26 cellular contexts compared by ENCODE assay signal in the genomic region with DNA sequence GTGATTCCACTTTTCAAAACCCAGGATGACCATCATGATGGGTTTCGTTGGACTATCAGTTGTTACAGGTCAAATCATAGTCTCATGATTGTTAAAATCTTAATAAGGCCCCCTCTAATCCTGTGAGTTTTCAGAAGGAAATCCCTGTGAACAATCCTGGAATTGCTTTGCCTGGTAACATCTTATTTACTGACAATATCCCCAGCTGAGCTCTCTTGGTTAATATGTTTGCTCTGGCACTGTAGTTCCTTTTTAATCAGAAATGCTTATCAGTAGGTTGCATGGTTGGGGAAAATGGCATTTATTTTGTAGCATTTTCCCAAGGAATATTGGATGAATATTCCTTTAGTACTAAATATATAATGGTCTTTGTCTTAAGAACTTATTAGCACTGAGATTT.
"Had no signal": no experiment of that assay in that cellular context is flagged by ENCODE, and none has a peak within 500 bp of the region (broad histone marks: within the 10 kb centered on the region; RNA-seq: fewer than 3 reads in every experiment).

No MANE protein-coding gene starts in this region.

- ATAC-seq: activated CD8-positive, alpha-beta memory T cell treated with anti-CD3 and anti-CD28 coated beads, Interleukin-2, amount 10 ng/mL, durations not matched to agents 7 days and 5 days; K562; SK-N-SH treated with all-trans-retinoic acid at 6 μM for 48 hours had no signal

- H3K4me1 Mint-ChIP-seq: activated B cell treated with CpG ODN at 0.5 μM for 24 hours; activated CD4-positive, alpha-beta T cell treated with anti-CD3 and anti-CD28 coated beads, Interleukin-2, amount 10 ng/mL, durations not matched to agents 24 days and 14 days; activated CD8-positive, alpha-beta memory T cell treated with anti-CD3 and anti-CD28 coated beads, Interleukin-2, amount 10 ng/mL, durations not matched to agents 7 days and 5 days; activated naive CD4-positive, alpha-beta T cell treated with anti-CD3 and anti-CD28 coated beads, Interleukin-2, amount 50 U/mL, for 24 hours had no signal

- H3K36me3 ChIP-seq: Peyer's patch, SJSA1 had no signal

- H3K27ac ChIP-seq: Peyer's patch, SJSA1 had no signal

- H3K4me1 ChIP-seq: SJSA1 had no signal

- H3K27ac Mint-ChIP-seq: activated B cell treated with CpG ODN at 0.5 μM for 24 hours; activated CD4-positive, alpha-beta T cell treated with anti-CD3 and anti-CD28 coated beads, Interleukin-2, amount 10 ng/mL, durations not matched to agents 24 days and 14 days; activated CD8-positive, alpha-beta memory T cell treated with anti-CD3 and anti-CD28 coated beads, Interleukin-2, amount 10 ng/mL, durations not matched to agents 7 days and 5 days; activated naive CD4-positive, alpha-beta T cell treated with anti-CD3 and anti-CD28 coated beads, Interleukin-2, amount 50 U/mL, for 24 hours; activated T-cell treated with anti-CD3 and anti-CD28 coated beads, Interleukin-2, amount 50 U/mL, for 24 hours; activated T-helper 1 cell treated with anti-CD3 and anti-CD28 coated beads, Interleukin-12 subunit alpha, Interleukin-12 subunit beta, Interleukin-2, Interleukin-4 antibody, amounts not matched to agents 30 ng/mL and 10 ng/mL and 1 ng/mL, durations not matched to agents 14 hours and 24 hours and 36 hours had no signal

- H3K4me3 Mint-ChIP-seq: activated B cell treated with CpG ODN at 0.5 μM for 24 hours; activated CD4-positive, alpha-beta T cell treated with anti-CD3 and anti-CD28 coated beads, Interleukin-2, amount 10 ng/mL, durations not matched to agents 24 days and 14 days; activated CD8-positive, alpha-beta memory T cell treated with anti-CD3 and anti-CD28 coated beads, Interleukin-2, amount 10 ng/mL, durations not matched to agents 7 days and 5 days; activated naive CD4-positive, alpha-beta T cell treated with anti-CD3 and anti-CD28 coated beads, Interleukin-2, amount 50 U/mL, for 24 hours; activated T-cell treated with anti-CD3 and anti-CD28 coated beads, Interleukin-2, amount 50 U/mL, for 24 hours; activated T-helper 1 cell treated with anti-CD3 and anti-CD28 coated beads, Interleukin-12 subunit alpha, Interleukin-12 subunit beta, Interleukin-2, Interleukin-4 antibody, amounts not matched to agents 30 ng/mL and 10 ng/mL and 1 ng/mL, durations not matched to agents 14 hours and 24 hours and 36 hours had no signal

- H3K27me3 ChIP-seq: Peyer's patch, SJSA1 had no signal

- H3K4me3 ChIP-seq: K562, Peyer's patch, SJSA1 had no signal

- H3K36me3 Mint-ChIP-seq: activated CD8-positive, alpha-beta memory T cell treated with anti-CD3 and anti-CD28 coated beads, Interleukin-2, amount 10 ng/mL, durations not matched to agents 7 days and 5 days; activated naive CD4-positive, alpha-beta T cell treated with anti-CD3 and anti-CD28 coated beads, Interleukin-2, amount 50 U/mL, for 24 hours had no signal

- FAIRE-seq: bronchial epithelial cell, K562 had no signal

- DNase-seq: activated B cell treated with CpG ODN at 0.5 μM for 24 hours; activated CD4-positive, alpha-beta T cell treated with anti-CD3 and anti-CD28 coated beads for 1 hour; activated CD4-positive, alpha-beta T cell treated with anti-CD3 and anti-CD28 coated beads, Interleukin-2, amount 10 ng/mL, durations not matched to agents 24 days and 14 days; activated CD4-positive, alpha-beta T cell treated with anti-CD3 and anti-CD28 coated beads, Interleukin-2, amount 50 U/mL, for 48 hours; activated CD8-positive, alpha-beta memory T cell treated with anti-CD3 and anti-CD28 coated beads, Interleukin-2, amount 10 ng/mL, durations not matched to agents 7 days and 5 days; activated effector memory CD4-positive, alpha-beta T cell treated with Interleukin-2 at 50 U/mL for 16 hours; activated naive CD4-positive, alpha-beta T cell; activated T-cell treated with anti-CD3 and anti-CD28 coated beads, Interleukin-2, amount 50 U/mL, for 24 hours; aorta; Karpas-422; NCI-H1048; NCI-H1930; NCI-H2171; NCI-H2227 treated with DMSO at 0.1 percent for 48 hours; NCI-H446 treated with DMSO at 0.1 percent for 48 hours; NCI-H524 treated with DMSO at 0.1 percent for 48 hours; NCI-H748 treated with DMSO at 0.1 percent for 48 hours; Peyer's patch; SHP77; SW 1271 had no signal

- H3K9me3 ChIP-seq: Peyer's patch, SJSA1 had no signal

- H3K9me3 Mint-ChIP-seq: activated B cell treated with CpG ODN at 0.5 μM for 24 hours; activated CD4-positive, alpha-beta T cell treated with anti-CD3 and anti-CD28 coated beads, Interleukin-2, amount 10 ng/mL, durations not matched to agents 24 days and 14 days; activated naive CD4-positive, alpha-beta T cell treated with anti-CD3 and anti-CD28 coated beads, Interleukin-2, amount 50 U/mL, for 24 hours; activated T-cell treated with anti-CD3 and anti-CD28 coated beads, Interleukin-2, amount 50 U/mL, for 24 hours; activated T-helper 1 cell treated with anti-CD3 and anti-CD28 coated beads, Interleukin-12 subunit alpha, Interleukin-12 subunit beta, Interleukin-2, Interleukin-4 antibody, amounts not matched to agents 30 ng/mL and 10 ng/mL and 1 ng/mL, durations not matched to agents 14 hours and 24 hours and 36 hours had no signal
